19 cellular contexts compared by ENCODE assay signal in genomic region chr2:1601471-1602358, GRCh38.
DNase-seq lines count a peak whose midpoint lies in the region; ATAC-seq and TF ChIP-seq lines count a peak whose summit lies in the region.
"Had no signal": no experiment of that assay in that cellular context is flagged by ENCODE, and none has a peak within 500 bp of the region (broad histone marks: within the 10 kb centered on the region; RNA-seq: fewer than 3 reads in every experiment).

No MANE protein-coding gene starts in this region.

- no peak for TF ChIP-seq CTCF in upper lobe of right lung (IDR thresholded peaks at IDR 0.05)

- H3K4me1 ChIP-seq in SJCRH30 (peaks cover 27% of the 10 kb centered on the region), mucosa of rectum (ENCODE audit: control insufficient read depth in 2 of 2, insufficient read depth in 2 of 2, low read length in 2 of 2) (peaks cover 0 to 9% of the 10 kb centered on the region in 2 donors), upper lobe of right lung (peaks cover 23% of the 10 kb centered on the region)
- H3K4me1 ChIP-seq: adrenal gland, testis had no signal

- peak; percentile 50 to 72 for DNase-seq in SJCRH30
- no peak for DNase-seq in Right ventricle myocardium inferior (ENCODE audit: missing footprints)
- DNase-seq in upper lobe of right lung = peak; percentile 44
- no peak for DNase-seq in NCI-H69 (lab: John Stamatoyannopoulos, UW)
- no peak for DNase-seq in middle frontal gyrus (ENCODE audit: extremely low spot score, low spot score)
- DNase-seq: activated CD8-positive, alpha-beta T cell treated with anti-CD3 and anti-CD28 coated beads, Interleukin-2, amount 10 ng/mL, durations not matched to agents 7 days and 5 days; adrenal gland; C1 segment of cervical spinal cord; cerebellar nuclear complex; DMS53; foreskin keratinocyte; MM.1S; NCI-H2081; NCI-H526 treated with DMSO at 0.1 percent for 48 hours; OCI-M1; stimulated activated CD4-positive, alpha-beta T cell treated with anti-CD3 and anti-CD28 coated beads, Interleukin-4, amount 100 ng/mL, for 1 hour; testis had no signal

- H3K9me3 ChIP-seq in SJCRH30 (replicated peaks) = no peaks in the 10 kb centered on the region
- no peaks in the 10 kb centered on the region for H3K9me3 ChIP-seq in mucosa of rectum (ENCODE audit: control insufficient read depth in 2 of 2, low read length in 2 of 2)
- H3K9me3 ChIP-seq in upper lobe of right lung = no peaks in the 10 kb centered on the region
- H3K9me3 ChIP-seq: adrenal gland, testis had no signal

- H3K4me3 ChIP-seq in SJCRH30 (peak overlapping the region; percentile 22), mucosa of rectum (ENCODE audit: low read length in 2 of 2) (no peak overlapping the region), upper lobe of right lung (no peak overlapping the region)
- H3K4me3 ChIP-seq: adrenal gland, testis had no signal

- ATAC-seq in Right ventricle myocardium inferior (peak; percentile 58), upper lobe of right lung (no peak), GM19452 (IDR thresholded peaks at IDR 0.05; ENCODE audit: unreplicated experiment) (no peak)
- ATAC-seq: activated CD8-positive, alpha-beta T cell treated with anti-CD3 and anti-CD28 coated beads, Interleukin-2, amount 10 ng/mL, durations not matched to agents 7 days and 5 days had no signal

- intact Hi-C loops in Right ventricle myocardium inferior (cut with DNase I) = no loop called here
- intact Hi-C loops in upper lobe of right lung (cut with DNase I) = no loop called here

- H3K36me3 ChIP-seq in SJCRH30 = no peaks in the 10 kb centered on the region
- no peaks in the 10 kb centered on the region for H3K36me3 ChIP-seq in mucosa of rectum (ENCODE audit: control insufficient read depth in 2 of 2, insufficient read depth in 2 of 2, low read length in 2 of 2)
- no peaks in the 10 kb centered on the region for H3K36me3 ChIP-seq in upper lobe of right lung
- H3K36me3 ChIP-seq: adrenal gland had no signal

- no peak overlapping the region for H3K9ac ChIP-seq in mucosa of rectum (ENCODE audit: low read depth in 1 of 2, low read length in 2 of 2)

- H3K27me3 ChIP-seq in SJCRH30 = no peaks in the 10 kb centered on the region
- no peaks in the 10 kb centered on the region for H3K27me3 ChIP-seq in mucosa of rectum (ENCODE audit: control insufficient read depth in 2 of 2, insufficient read depth in 2 of 2, low read length in 2 of 2)
- no peaks in the 10 kb centered on the region for H3K27me3 ChIP-seq in upper lobe of right lung
- H3K27me3 ChIP-seq: testis had no signal

- H3K27ac ChIP-seq in SJCRH30 (no peak overlapping the region), mucosa of rectum (ENCODE audit: low read depth in 2 of 2, low read length in 2 of 2) (peak overlapping the region; percentile 39 to 63), upper lobe of right lung (peak overlapping the region; percentile 8)
- H3K27ac ChIP-seq: foreskin keratinocyte had no signal

Comparison
In these comparisons a context has a peak if more than half of its experiments do, and no peak if none do; other contexts are left out.
1. DNase-seq: peak in SJCRH30 (2 of 2) and upper lobe of right lung (single experiment); none in Right ventricle myocardium inferior (single experiment), NCI-H69 (single experiment) and middle frontal gyrus (single experiment).